In genomic region chr9:136587145-136587943, GRCh38 we compare ENCODE assay signal across 7 cellular contexts. TPM values are rescaled to one million over a fixed set of nuclear protein-coding genes. Genes with fewer than 3 reads are reported as not detected.
DNase-seq lines count a peak whose midpoint lies in the region; ATAC-seq, FAIRE-seq and TF ChIP-seq lines count a peak whose summit lies in the region.

No MANE protein-coding gene starts in this region.

- H4K20me1 ChIP-seq in IMR-90 (ENCODE audit: insufficient read depth, low read length), result no peaks in the 10 kb centered on the region; the same call in none of the 2 replicates

- no peak for FAIRE-seq in kidney (lab: Jason Lieb, UNC)

- H3K36me3 ChIP-seq in IMR-90 (ENCODE audit: control insufficient read depth, insufficient read depth, low read length) (no peaks in the 10 kb centered on the region), kidney (ENCODE audit: control insufficient read depth in 1 of 2, insufficient read depth in 2 of 2, low read length in 2 of 2) (no peaks in the 10 kb centered on the region)

- H3K79me1 ChIP-seq in IMR-90 (ENCODE audit: low read depth in 1 of 2, low read length in 2 of 2), result no peaks in the 10 kb centered on the region

- H3K14ac ChIP-seq in IMR-90 (replicated peaks; ENCODE audit: low read depth, low read length), result peak overlapping the region; percentile 51

- H3K27me3 ChIP-seq in IMR-90 (ENCODE audit: control insufficient read depth, insufficient read depth, low read length), result peaks cover 5% of the 10 kb centered on the region; the same call in 1 of the 2 replicates

- POLR2A ChIA-PET in IMR-90 (lab: Charles Lee; ENCODE audit: unreplicated experiment), result no interaction called here

- no peak overlapping the region for H2BK120ac ChIP-seq in IMR-90 (ENCODE audit: low read depth, low read length)

- H3K4me1 ChIP-seq in IMR-90 (ENCODE audit: control insufficient read depth, insufficient read depth, low read length) (peaks cover 6% of the 10 kb centered on the region; the same call in 1 of the 2 replicates), kidney (ENCODE audit: control insufficient read depth in 1 of 2, insufficient read depth in 1 of 2, low read depth in 1 of 2, low read length in 2 of 2) (peaks cover 0 to 39% of the 10 kb centered on the region in 2 donors)

- H3K9me1 ChIP-seq in IMR-90 (ENCODE audit: insufficient read depth, low read length), result peaks cover 6% of the 10 kb centered on the region

- DNase-seq in IMR-90 (peak; percentile 48), astrocyte of the spinal cord (ENCODE audit: low read depth, low spot score) (peak; percentile 41), kidney (peak; percentile 90), substantia nigra (lab: John Stamatoyannopoulos, UW) (peak in 25 of 49 donors; percentile 7 to 72 (median 36)), kidney tubule cell (ENCODE audit: low spot score) (no peak)

- ATAC-seq in IMR-90 (ENCODE audit: low read depth) (peak; percentile 87), HG02610 (IDR thresholded peaks at IDR 0.05; ENCODE audit: unreplicated experiment) (no peak), HG03045 (IDR thresholded peaks at IDR 0.05; ENCODE audit: unreplicated experiment) (no peak)

- no peak overlapping the region for H3K4me3 ChIP-seq in IMR-90 (ENCODE audit: insufficient read depth, low read depth, low read length)
- no peak overlapping the region for H3K4me3 ChIP-seq in astrocyte of the spinal cord (ENCODE audit: low read depth, low read length)
- no peak overlapping the region for H3K4me3 ChIP-seq in kidney (ENCODE audit: low read length in 2 of 2)

- H3K56ac ChIP-seq in IMR-90 (ENCODE audit: extremely low read depth, insufficient read depth, low read length), result no peak overlapping the region

- CTCF ChIA-PET in IMR-90 (lab: Yijun Ruan, JAX), result no interaction called here

- H2AK5ac ChIP-seq in IMR-90 (ENCODE audit: low read depth, low read length), result no peak overlapping the region; the same call in 1 of the 2 replicates

- H2BK5ac ChIP-seq in IMR-90 (ENCODE audit: low read depth, low read length, poor library complexity, severe bottlenecking), result no peak overlapping the region

- H4K91ac ChIP-seq in IMR-90 (ENCODE audit: insufficient read depth, low read depth, low read length), result no peak overlapping the region

- TF ChIP-seq POLR2A in IMR-90 (IDR thresholded peaks at IDR 0.05; ENCODE audit: low read depth, low read length), result no peak

- dilution Hi-C loops in IMR-90 (cut with HindIII; ENCODE audit: low sequenced_read_pairs, unreplicated experiment), result no loop called here

- peak overlapping the region; percentile 78 for H2AFZ ChIP-seq in IMR-90 (replicated peaks; ENCODE audit: low read length, poor library complexity)

- no peak overlapping the region for H3K27ac ChIP-seq in IMR-90 (ENCODE audit: insufficient read depth, low read length)
- no peak overlapping the region for H3K27ac ChIP-seq in kidney (ENCODE audit: low read depth in 2 of 2, low read length in 2 of 2)
- no peak overlapping the region for H3K27ac ChIP-seq in substantia nigra (ENCODE audit: low read depth, low read length, poor library complexity, severe bottlenecking)

- no peak overlapping the region for H3K18ac ChIP-seq in IMR-90 (ENCODE audit: low read depth, low read length)

- in situ Hi-C loops in IMR-90 (cut with MboI; ENCODE audit: low sequenced_read_pairs), result no loop called here
- in situ Hi-C loops in astrocyte of the spinal cord (cut with HindIII; ENCODE audit: low sequenced_read_pairs), result no loop called here

- no peak overlapping the region for H2BK15ac ChIP-seq in IMR-90 (ENCODE audit: low read depth, low read length)

- intact Hi-C loops in IMR-90 (cut with micrococcal nuclease), result no loop called here
- intact Hi-C loops in kidney (cut with DNase I), result no loop called here

- H4K8ac ChIP-seq in IMR-90 (ENCODE audit: low read depth in 2 of 2, low read length in 2 of 2), result peak overlapping the region in 1 of 2 experiments; percentile 65; a peak in 1 of 4 replicates

- 19% methylated on average over 15 of the region's 33 CpGs; no CpG with 5 or more reads in 1 of the 2 experiments for WGBS in IMR-90 (ENCODE audit: extremely low coverage in 2 of 2, insufficient read length in 1 of 2), 2 experiments

- no peak overlapping the region for H2BK20ac ChIP-seq in IMR-90 (ENCODE audit: low read depth, low read length)

- H3K4me2 ChIP-seq in IMR-90 (ENCODE audit: low read depth, low read length), result no peak overlapping the region

- TF ChIP-seq RAD21 in IMR-90 (IDR thresholded peaks at IDR 0.05; ENCODE audit: low read length), result no peak; the same call in 1 of the 2 replicates

- H3K4ac ChIP-seq in IMR-90 (ENCODE audit: low read depth, low read length), result peak overlapping the region; percentile 65

- peak overlapping the region; percentile 88 for H2AK9ac ChIP-seq in IMR-90 (replicated peaks; ENCODE audit: low read depth, low read length, poor library complexity)

- TF ChIP-seq CTCF in IMR-90 (conservative IDR thresholded peaks at IDR 0.05; ENCODE audit: low read depth, low read length) (no peak), astrocyte of the spinal cord (IDR thresholded peaks at IDR 0.05; ENCODE audit: low read depth, low read length) (no peak), kidney (IDR thresholded peaks at IDR 0.05; ENCODE audit: borderline replicate concordance, extremely low read depth, insufficient read depth) (no peak)

- no peak overlapping the region for H3K23ac ChIP-seq in IMR-90 (ENCODE audit: low read depth, low read length)

- no TSS peak for BruUV-seq in IMR-90 (replicated peaks; lab: Mats Ljungman, UMichigan)

- 0 out of 2 replicates have a peak, but pooled peaks cover 2% of the 10 kb centered on the region for H3K9me3 ChIP-seq in IMR-90 (ENCODE audit: control insufficient read depth, insufficient read depth, low read length)
- H3K9me3 ChIP-seq in kidney (ENCODE audit: control insufficient read depth in 1 of 2, low read length in 2 of 2), result no peaks in the 10 kb centered on the region

- H3K9ac ChIP-seq in IMR-90 (ENCODE audit: low read depth, low read length), result no peak overlapping the region
- H3K9ac ChIP-seq in kidney (ENCODE audit: low read length in 2 of 2), result no peak overlapping the region

- H4K5ac ChIP-seq in IMR-90 (ENCODE audit: low read depth, low read length), result no peak overlapping the region

TF ChIP-seq in IMR-90, 13 proteins besides CTCF, POLR2A, EP300 and RAD21:
- TF ChIP-seq MAZ (IDR thresholded peaks at IDR 0.05; ENCODE audit: borderline replicate concordance, low read depth, low read length), result peak; percentile 65; the same call in 1 of the 2 replicates
- TF ChIP-seq MXI1 (IDR thresholded peaks at IDR 0.05; ENCODE audit: borderline replicate concordance, low read depth, low read length), result no peak
- TF ChIP-seq NFE2L2 (IDR thresholded peaks at IDR 0.05; ENCODE audit: low read depth, low read length), result no peak
TF ChIP-seq in IMR-90: peak in this region for 1.

RNA-seq across cellular contexts. Expression of gene NOTCH1, which starts 41.5 kb away (rescaled TPM):
- total RNA-seq in IMR-90 (2012; rRNA removed) (1.8 and 2.5 TPM in 2 replicates), kidney (77.2 TPM)
- polyA plus RNA-seq in IMR-90 (2012; rRNA removed) (6.0 and 6.9 TPM in 2 replicates), kidney (ENCODE audit: insufficient read depth, low read depth, low replicate concordance) (6.5 TPM)
- polyA plus RNA-seq in IMR-90 (2012; cell fraction: cytosol; rRNA removed), result 4.0 and 8.0 TPM in 2 replicates
- polyA plus RNA-seq in IMR-90 (2012; cell fraction: nucleus; rRNA removed; ENCODE audit: low replicate concordance), result 19.2 and 42.7 TPM in 2 replicates

Comparison
In these comparisons a context has a peak if more than half of its experiments do, and no peak if none do; other contexts are left out.
1. RNA of gene NOTCH1, which starts 41.5 kb away (total RNA-seq): 77.2 TPM in kidney (single experiment); 1.8 to 2.5 TPM in IMR-90; every median in the first group is over 10 times any median in the second.